Comparison of ENCODE assay signal across 13 cellular contexts in the genomic region with DNA sequence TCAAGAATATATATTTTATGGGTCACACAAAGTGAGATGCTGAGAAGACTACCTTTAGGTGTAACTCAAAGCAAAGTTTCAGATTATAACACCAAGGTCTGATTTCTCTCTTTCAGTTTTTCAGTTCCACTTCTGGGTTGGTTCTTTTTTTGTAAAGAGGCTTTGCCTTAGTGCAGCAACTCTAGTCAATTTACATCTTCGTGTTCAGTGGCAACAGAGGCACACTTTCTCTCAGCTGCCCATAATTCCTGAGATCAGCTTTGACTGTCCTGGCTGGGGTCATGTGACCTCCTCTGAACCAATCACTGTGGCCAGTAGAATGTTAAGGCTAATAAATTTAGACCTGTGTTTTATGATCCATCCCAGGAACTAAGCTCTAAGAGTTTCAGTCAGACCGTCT.
A peak's percentile ranks its signal among the peaks of the same experiment; 100 is the strongest.
DNase-seq lines count a peak whose midpoint lies in the region; ATAC-seq, FAIRE-seq and TF ChIP-seq lines count a peak whose summit lies in the region.
"Had no signal": no experiment of that assay in that cellular context is flagged by ENCODE, and none has a peak within 500 bp of the region (broad histone marks: within the 10 kb centered on the region; RNA-seq: fewer than 3 reads in every experiment).

No MANE protein-coding gene starts in this region.

- ATAC-seq in GM19438 (IDR thresholded peaks at IDR 0.05; ENCODE audit: low read depth, unreplicated experiment) = peak; percentile 85
- ATAC-seq in HG02798 (IDR thresholded peaks at IDR 0.05; ENCODE audit: poor library complexity, unreplicated experiment) = peak; percentile 89
- peak; percentile 87 for ATAC-seq in HG03521 (IDR thresholded peaks at IDR 0.05; ENCODE audit: unreplicated experiment)
- no peak for ATAC-seq in pancreas
- ATAC-seq: T-helper 17 cell had no signal

- no peak overlapping the region for H3K27ac ChIP-seq in pancreas
- H3K27ac ChIP-seq: breast epithelium, prostate gland had no signal

- 51 to 65% methylated on average over 2 of the region's 2 CpGs for WGBS in pancreas, 2 donors

- no peaks in the 10 kb centered on the region for H3K4me1 ChIP-seq in pancreas
- H3K4me1 ChIP-seq: breast epithelium, prostate gland had no signal

- no peak for TF ChIP-seq CTCF in pancreas (IDR thresholded peaks at IDR 0.05)

- no peaks in the 10 kb centered on the region for H3K9me3 ChIP-seq in pancreas
- H3K9me3 ChIP-seq: breast epithelium, prostate gland had no signal

- no peaks in the 10 kb centered on the region for H3K27me3 ChIP-seq in pancreas
- H3K27me3 ChIP-seq: breast epithelium had no signal

- peak; percentile 4 for DNase-seq in GM12891 (ENCODE audit: insufficient read length, low spot score)
- no peak for DNase-seq in pons (ENCODE audit: low spot score)
- DNase-seq in UCSD-AML1 (lab: John Stamatoyannopoulos, UW; ENCODE audit: unreplicated experiment) = no peak
- no peak for DNase-seq in pancreas
- DNase-seq in KG1 (lab: John Stamatoyannopoulos, UW) = no peak
- DNase-seq: activated T-cell treated with anti-CD3 and anti-CD28 coated beads for 4 hours, NCI-H510A, T-helper 17 cell had no signal

- peak; percentile 86 for FAIRE-seq in GM12891 (lab: Jason Lieb, UNC)
- FAIRE-seq in pancreas (lab: Jason Lieb, UNC) = no peak

- intact Hi-C loops in pancreas (cut with DNase I) = no loop called here

- H3K4me3 ChIP-seq in pancreas = no peak overlapping the region
- H3K4me3 ChIP-seq: breast epithelium, prostate gland had no signal

- TF ChIP-seq POLR2A in GM12891 (IDR thresholded peaks at IDR 0.05; ENCODE audit: low read depth, low read length) = no peak

- no peaks in the 10 kb centered on the region for H3K36me3 ChIP-seq in pancreas
- H3K36me3 ChIP-seq: breast epithelium, prostate gland had no signal

TF ChIP-seq in GM12891, 5 proteins besides CTCF, POLR2A, EP300 and RAD21:
- TF ChIP-seq TAF1 (IDR thresholded peaks at IDR 0.05; ENCODE audit: low read depth, low read length) = no peak
- TF ChIP-seq SPI1 (IDR thresholded peaks at IDR 0.05; ENCODE audit: low read depth, low read length) = peak; percentile 74

Comparison
In these comparisons a context has a peak if more than half of its experiments do, and no peak if none do; other contexts are left out.
1. ATAC-seq: peak in GM19438 (single experiment), HG02798 (single experiment) and HG03521 (single experiment); none in pancreas (0 of 4).